ENCODE assay signal across 12 cellular contexts in genomic region chr13:78317030-78317429, GRCh38.
A peak's percentile ranks its signal among the peaks of the same experiment; 100 is the strongest.
DNase-seq lines count a peak whose midpoint lies in the region; ATAC-seq, FAIRE-seq and TF ChIP-seq lines count a peak whose summit lies in the region.
"Had no signal": no experiment of that assay in that cellular context is flagged by ENCODE, and none has a peak within 500 bp of the region (broad histone marks: within the 10 kb centered on the region; RNA-seq: fewer than 3 reads in every experiment).

No MANE protein-coding gene starts in this region.

- FAIRE-seq in frontal cortex (lab: Jason Lieb, UNC) = peak; percentile 3
- FAIRE-seq: bronchial epithelial cell had no signal

- no peak for ATAC-seq in GM21381 (IDR thresholded peaks at IDR 0.05; ENCODE audit: unreplicated experiment)

- H3K27ac ChIP-seq in 22Rv1 (no peak overlapping the region), osteoblast (ENCODE audit: low read depth, low read length) (no peak overlapping the region)
- H3K27ac ChIP-seq: parathyroid adenoma had no signal

- H3K4me3 ChIP-seq in GM12875 (ENCODE audit: low read depth, low read length) (no peak overlapping the region), osteoblast (ENCODE audit: insufficient read depth, low read length) (no peak overlapping the region)

- H4K20me1 ChIP-seq in osteoblast (ENCODE audit: insufficient read depth, low read length) = no peaks in the 10 kb centered on the region

- DNase-seq in RKO (ENCODE audit: low spot score) = peak; percentile 38
- peak in 1 of 2 donors; percentile 3 for DNase-seq in frontal cortex (ENCODE audit: low spot score in 2 of 2)
- DNase-seq in osteoblast (ENCODE audit: insufficient read length, low spot score, missing footprints) = no peak
- DNase-seq in SHP77 (lab: John Stamatoyannopoulos, UW) = no peak
- DNase-seq in activated naive CD4-positive, alpha-beta T cell treated with Interleukin-2 at 50 U/mL for 16 hours = no peak
- DNase-seq: activated CD8-positive, alpha-beta memory T cell treated with anti-CD3 and anti-CD28 coated beads, Interleukin-2, amount 50 U/mL, for 4 hours; CD4-positive, CD25-positive, alpha-beta regulatory T cell had no signal

- no peak overlapping the region for H2AFZ ChIP-seq in osteoblast (ENCODE audit: low read length)
- H2AFZ ChIP-seq: parathyroid adenoma had no signal

- H3K79me2 ChIP-seq in osteoblast (ENCODE audit: insufficient read depth, low read length) = no peaks in the 10 kb centered on the region
- H3K79me2 ChIP-seq: parathyroid adenoma had no signal

- no peaks in the 10 kb centered on the region for H3K27me3 ChIP-seq in osteoblast (ENCODE audit: insufficient read depth, low read length)

- H3K9me3 ChIP-seq in osteoblast (ENCODE audit: low read depth, low read length) = no peaks in the 10 kb centered on the region

- TF ChIP-seq CTCF in 22Rv1 (IDR thresholded peaks at IDR 0.05) (peak; percentile 62), GM12875 (IDR thresholded peaks at IDR 0.05; ENCODE audit: borderline replicate concordance, insufficient read depth, low read depth, low read length) (peak; percentile 31; the same call in 1 of the 2 replicates), osteoblast (IDR thresholded peaks at IDR 0.05; ENCODE audit: extremely low read depth, low read depth, low read length) (no peak)

- no peak overlapping the region for H3K4me2 ChIP-seq in osteoblast (ENCODE audit: insufficient read depth, low read length)

- H3K36me3 ChIP-seq in osteoblast (ENCODE audit: insufficient read depth, low read length) = no peaks in the 10 kb centered on the region

- H3K4me1 ChIP-seq in osteoblast (ENCODE audit: insufficient read depth, low read length) = no peaks in the 10 kb centered on the region
- H3K4me1 ChIP-seq: parathyroid adenoma had no signal
